Comparison of ENCODE assay signal across 8 cellular contexts in genomic region chr1:32992489-32993214, GRCh38. TPM values are rescaled to one million over a fixed set of nuclear protein-coding genes. Genes with fewer than 3 reads are reported as not detected.
DNase-seq lines count a peak whose midpoint lies in the region; ATAC-seq, FAIRE-seq and TF ChIP-seq lines count a peak whose summit lies in the region.

No MANE protein-coding gene starts in this region.

- H3K4me3 Mint-ChIP-seq in Calu3 (ENCODE audit: low read depth, unreplicated experiment): no peak overlapping the region
- peak overlapping the region in 2 of 5 donors; percentile 12 to 29 for H3K4me3 Mint-ChIP-seq in immature natural killer cell

- SMC1A ChIA-PET in GM12878 (lab: Charles Lee; ENCODE audit: uncharacterized antibody, unreplicated experiment): interaction anchor here (0.7 to 4.2 kb wide), 35 partner anchors 8 to 466 kb away, joined by 3 to 65 read pairs (median 4); partner anchors contain the start of genes AK2, RNF19B, S100PBP and YARS1

- peak; percentile 38 for FAIRE-seq in GM12878 (lab: Jason Lieb, UNC)

- H3K36me3 Mint-ChIP-seq in Calu3 (ENCODE audit: insufficient read depth, unreplicated experiment): peaks cover 48% of the 10 kb centered on the region
- H3K36me3 Mint-ChIP-seq in immature natural killer cell: no peaks in the 10 kb centered on the region

- WGBS in GM12878 (ENCODE audit: insufficient coverage, insufficient replicate concordance, low lambda C conversion rate, missing lambda C conversion rate): 1% methylated on average over 5 of the region's 5 CpGs

- H3K9me3 ChIP-seq in GM12878 (replicated peaks; ENCODE audit: control insufficient read depth, insufficient read depth, low read length): no peaks in the 10 kb centered on the region

- RAD21 ChIA-PET in GM12878 (lab: Charles Lee; ENCODE audit: unreplicated experiment): interaction anchor here (0.8 to 4.0 kb wide), 17 partner anchors 8 to 169 kb away, joined by 3 to 63 read pairs (median 6); partner anchors contain the start of gene RNF19B

- H3K27ac Mint-ChIP-seq in Calu3 (ENCODE audit: unreplicated experiment) (peak overlapping the region; percentile 74), immature natural killer cell (peak overlapping the region; percentile 14 to 72 (median 48))

- H3K27me3 Mint-ChIP-seq in Calu3 (ENCODE audit: unreplicated experiment) (no peaks in the 10 kb centered on the region), immature natural killer cell (ENCODE audit: low read depth in 3 of 3) (peaks cover 0 to 3% (median 0%) of the 10 kb centered on the region in 3 donors)

- H3K9ac ChIP-seq in GM12878 (ENCODE audit: control insufficient read depth, insufficient read depth, low read length): peak overlapping the region; percentile 72

- intact Hi-C loops in Calu3 (cut with micrococcal nuclease; ENCODE audit: unreplicated experiment) (loop anchor here (5.0 kb wide), 1 partner anchor 60 kb away; no protein-coding TSS in a partner anchor), GM12878 (cut with micrococcal nuclease; ENCODE audit: unreplicated experiment) (loop anchor here (1.0 to 5.0 kb wide), 4 partner anchors 11 to 172 kb away; no protein-coding TSS in a partner anchor)

- H3K4me3 ChIP-seq in GM12878: peak overlapping the region; percentile 48; the same call in 1 of the 2 replicates

- peak overlapping the region; percentile 94 for H3K4me2 ChIP-seq in GM12878 (ENCODE audit: control insufficient read depth, insufficient read depth)

- POLR2A ChIA-PET in GM12878 (lab: Charles Lee): interaction anchor here (0.5 to 4.8 kb wide), 25 partner anchors 8 to 820 kb away, joined by 3 to 56 read pairs (median 5); partner anchors contain the start of gene RNF19B

- CTCF ChIA-PET in Calu3 (lab: Charles Lee): interaction anchor here (0.6 to 2.9 kb wide), 12 partner anchors 11 to 701 kb away, joined by 3 to 15 read pairs (median 4); partner anchors contain the start of genes HDAC1 and RNF19B
- CTCF ChIA-PET in GM12878 (lab: Yijun Ruan, JAX): interaction anchor here (0.9 to 3.3 kb wide), 16 partner anchors 8 to 134 kb away, joined by 3 to 29 read pairs (median 4); partner anchors contain the start of gene RNF19B

- H2AFZ ChIP-seq in GM12878 (ENCODE audit: control insufficient read depth, low read depth, low read length): peak overlapping the region; percentile 32

- ATAC-seq in GM19463 (IDR thresholded peaks at IDR 0.05; ENCODE audit: unreplicated experiment): peak; percentile 84
- ATAC-seq in HG03457 (IDR thresholded peaks at IDR 0.05; ENCODE audit: unreplicated experiment): peak; percentile 79
- peak; percentile 90 for ATAC-seq in GM12878

- BruUV-seq in Calu3 (replicated peaks; lab: Mats Ljungman, UMichigan) (no TSS peak), GM12878 (replicated peaks; lab: Mats Ljungman, UMichigan) (TSS peak; percentile 71)

- no peaks in the 10 kb centered on the region for H3K9me3 Mint-ChIP-seq in Calu3 (ENCODE audit: low read depth, unreplicated experiment)
- H3K9me3 Mint-ChIP-seq in immature natural killer cell: no peaks in the 10 kb centered on the region

- peak; percentile 58 to 91 for TF ChIP-seq EP300 in GM12878 (IDR thresholded peaks at IDR 0.05; ENCODE audit: borderline replicate concordance in 1 of 2, control insufficient read depth in 1 of 2, low read depth in 2 of 2, low read length in 2 of 2)

- H3K4me1 Mint-ChIP-seq in Calu3 (ENCODE audit: low read depth, unreplicated experiment): peaks cover 44% of the 10 kb centered on the region
- peaks cover 13 to 29% of the 10 kb centered on the region in 2 donors for H3K4me1 Mint-ChIP-seq in immature natural killer cell

- DNase-seq in Calu3 (peak; percentile 90), SIG-M5 treated with dmso at 0.1 percent for 504 hours (lab: John Stamatoyannopoulos, UW; ENCODE audit: unreplicated experiment) (peak; percentile 97), GM12878 (ENCODE audit: low read depth, low spot score) (peak; percentile 98), immature natural killer cell (peak in 2 of 3 donors; percentile 5 to 25), cerebellum (ENCODE audit: low spot score) (no peak)
- peak; percentile 53 to 64 for DNase-seq in stimulated activated CD4-positive, alpha-beta T cell treated with anti-CD3 and anti-CD28 coated beads, Interleukin-2, amount 100 ng/mL, for 48 hours

- H3K4me1 ChIP-seq in GM12878 (ENCODE audit: control insufficient read depth, insufficient read depth, low read length): peaks cover 57% of the 10 kb centered on the region

- TF ChIP-seq RAD21 in GM12878 (IDR thresholded peaks at IDR 0.05; ENCODE audit: insufficient read depth, low read depth, low read length): no peak

- TF ChIP-seq CTCF in Calu3 (IDR thresholded peaks at IDR 0.05; ENCODE audit: unreplicated experiment): no peak
- no peak for TF ChIP-seq CTCF in GM12878 (IDR thresholded peaks at IDR 0.05 in 2 of 3, conservative IDR thresholded peaks at IDR 0.05 in 1 of 3; ENCODE audit: control insufficient read depth in 2 of 3, extremely low read depth in 1 of 3, insufficient read depth in 1 of 3, low read depth in 3 of 3, low read length in 3 of 3)

- peak overlapping the region; percentile 99 for H3K27ac ChIP-seq in GM12878 (ENCODE audit: control insufficient read depth, insufficient read depth)

- H4K20me1 ChIP-seq in GM12878 (ENCODE audit: control insufficient read depth, insufficient read depth): no peaks in the 10 kb centered on the region

- no peaks in the 10 kb centered on the region for H3K79me2 ChIP-seq in GM12878 (ENCODE audit: control insufficient read depth, insufficient read depth, low read length)

- in situ Hi-C loops in GM12878 (cut with MboI): no loop called here

- H3K36me3 ChIP-seq in GM12878 (ENCODE audit: control insufficient read depth in 2 of 2, insufficient read depth in 2 of 2, low read length in 1 of 2): no peaks in the 10 kb centered on the region; a peak in 1 of 4 replicates

- TF ChIP-seq POLR2A in GM12878 (IDR thresholded peaks at IDR 0.05; ENCODE audit: low read depth, low read length): no peak

- no peaks in the 10 kb centered on the region for H3K27me3 ChIP-seq in GM12878 (replicated peaks in 1 of 2; ENCODE audit: control insufficient read depth in 2 of 2, insufficient read depth in 2 of 2, low read length in 1 of 2)

TF ChIP-seq in GM12878, 131 proteins besides CTCF, POLR2A, EP300 and RAD21 (continues in another document):
- TF ChIP-seq STAT1 (conservative IDR thresholded peaks at IDR 0.05): no peak

RNA-seq across cellular contexts. Expression of gene RNF19B, which starts 28.0 kb away (rescaled TPM):
- 21.5 and 23.2 TPM in 2 replicates for total RNA-seq in Calu3 (2022)
- total RNA-seq in GM12878 (2013; cell fraction: nucleolus; rRNA removed): 15.2 and 15.5 TPM in 2 replicates
- 17.2 and 17.6 TPM in 2 replicates for total RNA-seq in GM12878 (2014; rRNA removed)
- total RNA-seq in GM12878 (2014; rRNA removed; fragmentation: Illumina TruSeq; extraction: Trizol): 15.5 and 16.7 TPM in 2 replicates
- 30.3 and 32.2 TPM in 2 replicates for total RNA-seq in GM12878 (2021)
- 12.8 TPM for polyA plus RNA-seq in GM12878 (2011; ENCODE audit: low read depth)
- polyA plus RNA-seq in GM12878 (2011; rRNA removed): 21.7 and 32.6 TPM in 2 replicates
- 29.5 and 31.4 TPM in 2 replicates for polyA plus RNA-seq in GM12878 (2011; cell fraction: cytosol; rRNA removed)
- 16.5 and 19.7 TPM in 2 replicates for polyA plus RNA-seq in GM12878 (2011; cell fraction: nucleus; rRNA removed)
- 16.7 and 18.2 TPM in 2 replicates for polyA plus RNA-seq in GM12878 (2012)
- polyA plus RNA-seq in GM12878 (2014; fragmentation: Illumina TruSeq; extraction: Trizol): 23.1 and 24.9 TPM in 2 replicates
- 1 to 10 TPM; 4.3 to 9.1 TPM for polyA plus RNA-seq in GM12878 (2014; fragmentation: Nextera tagmentation; extraction: Ambion mirVana)
- polyA plus RNA-seq in GM12878 (2014; rRNA removed): 23.4 and 24.2 TPM in 2 replicates
- polyA plus RNA-seq in GM12878 (2016; fragmentation: Nextera tagmentation; extraction: Ambion mirVana): 1 to 10 TPM; 2.8 to 4.0 TPM
- 54.0 and 66.6 TPM in 2 replicates for polyA minus RNA-seq in GM12878 (2011; rRNA and poly(A)+ RNA removed)
- 17.2 and 18.3 TPM in 2 replicates for polyA minus RNA-seq in GM12878 (2011; cell fraction: cytosol; rRNA and poly(A)+ RNA removed)
- polyA minus RNA-seq in GM12878 (2011; cell fraction: nucleus; rRNA and poly(A)+ RNA removed): 14.4 and 22.5 TPM in 2 replicates
- polyA plus RNA-seq in immature natural killer cell: 1 to 10 TPM; 1.0 to 3.2 (median 2.8) TPM
- 23.9 TPM for total RNA-seq in cerebellum

RNA-seq across cellular contexts. Expression of gene AK2, which starts 44.0 kb away (rescaled TPM):
- total RNA-seq in Calu3 (2022) (226 and 233 TPM in 2 replicates), GM12878 (2014; rRNA removed) (191 and 229 TPM in 2 replicates), GM12878 (2014; rRNA removed; fragmentation: Illumina TruSeq; extraction: Trizol) (284 and 290 TPM in 2 replicates), GM12878 (2021) (272 and 290 TPM in 2 replicates), cerebellum (52.4 TPM)
- total RNA-seq in GM12878 (2013; cell fraction: nucleolus; rRNA removed): 424 and 447 TPM in 2 replicates
- 86.3 TPM for polyA plus RNA-seq in GM12878 (2011; ENCODE audit: low read depth)
- polyA plus RNA-seq in GM12878 (2011; rRNA removed) (415 and 485 TPM in 2 replicates), GM12878 (2014; fragmentation: Illumina TruSeq; extraction: Trizol) (500 and 533 TPM in 2 replicates), GM12878 (2014; fragmentation: Nextera tagmentation; extraction: Ambion mirVana) (10 to 100 TPM; 52.3 to 80.3 TPM), GM12878 (2014; rRNA removed) (248 and 259 TPM in 2 replicates), GM12878 (2016; fragmentation: Nextera tagmentation; extraction: Ambion mirVana) (100 to 1,000 TPM; 347 to 359 TPM), immature natural killer cell (100 to 1,000 TPM; 138 to 174 (median 143) TPM)
- polyA plus RNA-seq in GM12878 (2011; cell fraction: cytosol; rRNA removed): 398 and 633 TPM in 2 replicates
- polyA plus RNA-seq in GM12878 (2011; cell fraction: nucleus; rRNA removed): 263 and 302 TPM in 2 replicates
- polyA plus RNA-seq in GM12878 (2012): 170 and 192 TPM in 2 replicates
- 119 and 142 TPM in 2 replicates for polyA minus RNA-seq in GM12878 (2011; rRNA and poly(A)+ RNA removed)
- polyA minus RNA-seq in GM12878 (2011; cell fraction: cytosol; rRNA and poly(A)+ RNA removed): 81.6 and 83.8 TPM in 2 replicates
- polyA minus RNA-seq in GM12878 (2011; cell fraction: nucleus; rRNA and poly(A)+ RNA removed): 73.0 and 82.6 TPM in 2 replicates
